15 cellular contexts compared by ENCODE assay signal in the genomic region with DNA sequence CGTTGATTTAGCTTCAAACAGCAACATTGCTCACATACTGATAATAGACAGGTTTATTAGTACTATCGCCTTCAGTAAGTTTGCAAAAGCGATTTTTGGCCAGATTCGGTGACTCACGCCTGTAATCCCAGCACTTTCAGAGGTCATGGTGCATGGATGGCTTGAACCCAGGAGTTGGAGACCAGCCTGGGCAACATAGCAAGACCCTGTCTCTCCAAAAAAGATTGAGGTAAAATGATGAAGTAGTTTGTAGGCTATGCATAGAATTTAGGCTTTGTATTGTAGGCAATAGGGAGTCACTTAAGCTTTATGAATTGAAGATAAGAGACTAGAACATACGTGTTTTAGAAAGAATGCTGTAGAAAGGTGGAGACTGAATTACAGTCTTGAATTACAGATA. TPM values are rescaled to one million over a fixed set of nuclear protein-coding genes. Genes with fewer than 3 reads are reported as not detected.
DNase-seq lines count a peak whose midpoint lies in the region; ATAC-seq and TF ChIP-seq lines count a peak whose summit lies in the region.
"Had no signal": no experiment of that assay in that cellular context is flagged by ENCODE, and none has a peak within 500 bp of the region (broad histone marks: within the 10 kb centered on the region; RNA-seq: fewer than 3 reads in every experiment).

No MANE protein-coding gene starts in this region.

- intact Hi-C loops in psoas muscle (cut with DNase I) = no loop called here
- intact Hi-C loops in transverse colon (cut with DNase I; ENCODE audit: low total_unique reads) = no loop called here

- H4K20me1 ChIP-seq in OCI-LY3 (ENCODE audit: insufficient read depth, low read length) = peaks cover 16% of the 10 kb centered on the region; the same call in 1 of the 2 replicates

- H3K4me3 Mint-ChIP-seq in activated T-cell treated with anti-CD3 and anti-CD28 coated beads, Interleukin-2, amount 50 U/mL, for 4 hours = peak overlapping the region; percentile 95
- peak overlapping the region; percentile 82 for H3K4me3 Mint-ChIP-seq in effector memory CD8-positive, alpha-beta T cell

- H3K9me3 ChIP-seq in OCI-LY3 (ENCODE audit: insufficient read depth, low read length) (no peaks in the 10 kb centered on the region), psoas muscle (no peaks in the 10 kb centered on the region), BE2C (no peaks in the 10 kb centered on the region), transverse colon (no peaks in the 10 kb centered on the region)
- H3K9me3 ChIP-seq: SJCRH30, upper lobe of right lung had no signal

- no peak overlapping the region for H3K9ac ChIP-seq in OCI-LY3 (ENCODE audit: low read length)

- no peaks in the 10 kb centered on the region for H3K27me3 Mint-ChIP-seq in activated T-cell treated with anti-CD3 and anti-CD28 coated beads, Interleukin-2, amount 50 U/mL, for 4 hours (ENCODE audit: low read depth)
- H3K27me3 Mint-ChIP-seq in effector memory CD8-positive, alpha-beta T cell = peaks cover 0 to under 1% of the 10 kb centered on the region in 2 donors

- TF ChIP-seq CTCF in OCI-LY3 (IDR thresholded peaks at IDR 0.05; ENCODE audit: low read depth, low read length) (no peak), psoas muscle (IDR thresholded peaks at IDR 0.05) (no peak), BE2C (IDR thresholded peaks at IDR 0.05; ENCODE audit: low read depth, low read length) (no peak), transverse colon (IDR thresholded peaks at IDR 0.05) (no peak)

- H3K4me1 Mint-ChIP-seq in activated T-cell treated with anti-CD3 and anti-CD28 coated beads, Interleukin-2, amount 50 U/mL, for 4 hours (ENCODE audit: low read depth) = peaks cover 38% of the 10 kb centered on the region
- peaks cover 22 to 37% of the 10 kb centered on the region in 2 donors for H3K4me1 Mint-ChIP-seq in effector memory CD8-positive, alpha-beta T cell (ENCODE audit: low read depth in 2 of 2)

- H2AFZ ChIP-seq in OCI-LY3 (ENCODE audit: low read depth, low read length) = peak overlapping the region; percentile 99; the same call in 1 of the 2 replicates

- H3K27me3 ChIP-seq in OCI-LY3 (ENCODE audit: low read depth, low read length) (no peaks in the 10 kb centered on the region), psoas muscle (ENCODE audit: insufficient read depth in 3 of 3, low read length in 2 of 3) (peaks cover 0 to 2% (median 0%) of the 10 kb centered on the region in 3 donors), BE2C (no peaks in the 10 kb centered on the region), transverse colon (peaks cover 7% of the 10 kb centered on the region)
- H3K27me3 ChIP-seq: SJCRH30, upper lobe of right lung had no signal

- H3K27ac ChIP-seq in OCI-LY3 (ENCODE audit: low read length) = no peak overlapping the region
- H3K27ac ChIP-seq in psoas muscle = no peak overlapping the region
- no peak overlapping the region for H3K27ac ChIP-seq in transverse colon
- H3K27ac ChIP-seq: SJCRH30 had no signal

- H3K4me3 ChIP-seq in OCI-LY3 (ENCODE audit: low read length) (no peak overlapping the region), psoas muscle (peak overlapping the region; percentile 78), BE2C (ENCODE audit: low read depth, low read length) (no peak overlapping the region), transverse colon (peak overlapping the region in 1 of 4 donors; percentile 73)

- H3K4me2 ChIP-seq in OCI-LY3 (ENCODE audit: low read length) = peak overlapping the region; percentile 95

- peaks cover 3% of the 10 kb centered on the region for H3K36me3 Mint-ChIP-seq in activated T-cell treated with anti-CD3 and anti-CD28 coated beads, Interleukin-2, amount 50 U/mL, for 4 hours (ENCODE audit: insufficient read depth)
- peaks cover 12% of the 10 kb centered on the region for H3K36me3 Mint-ChIP-seq in effector memory CD8-positive, alpha-beta T cell (ENCODE audit: insufficient read depth)

- H3K36me3 ChIP-seq in OCI-LY3 (replicated peaks; ENCODE audit: low read depth, low read length) = no peaks in the 10 kb centered on the region
- no peaks in the 10 kb centered on the region for H3K36me3 ChIP-seq in psoas muscle (ENCODE audit: insufficient read depth in 1 of 2, low read depth in 1 of 2)
- H3K36me3 ChIP-seq in BE2C = no peaks in the 10 kb centered on the region
- H3K36me3 ChIP-seq in transverse colon = no peaks in the 10 kb centered on the region
- H3K36me3 ChIP-seq: SJCRH30, upper lobe of right lung had no signal

- no peak for DNase-seq in activated T-cell treated with anti-CD3 and anti-CD28 coated beads, Interleukin-2, amount 50 U/mL, for 4 hours
- DNase-seq in activated T-cell treated with anti-CD3 and anti-CD28 coated beads for 4 hours (no peak), psoas muscle (no peak), BE2C (no peak), erythroblast (lab: John Stamatoyannopoulos, UW) (no peak), transverse colon (no peak)
- no peak for DNase-seq in effector memory CD8-positive, alpha-beta T cell
- DNase-seq: left cardiac atrium; NCI-H2107; NK-92 treated with Interleukin-12 subunit alpha and Interleukin-12 subunit beta, amount 100 ng/mL, for 24 hours; occipital lobe; stimulated activated CD4-positive, alpha-beta T cell treated with anti-CD3 and anti-CD28 coated beads, Interleukin-15, amount 100 ng/mL, for 24 hours; upper lobe of right lung had no signal

- TF ChIP-seq EP300 in transverse colon (IDR thresholded peaks at IDR 0.05; ENCODE audit: low read depth) = no peak

- peak overlapping the region in 1 of 2 donors; percentile 75 for H3K27ac Mint-ChIP-seq in effector memory CD8-positive, alpha-beta T cell

- H3K79me2 ChIP-seq in OCI-LY3 (ENCODE audit: low read length) = peaks cover 38% of the 10 kb centered on the region

- H3K4me1 ChIP-seq in OCI-LY3 (ENCODE audit: low read length) = peaks cover 14% of the 10 kb centered on the region
- H3K4me1 ChIP-seq in psoas muscle = peaks cover 13% of the 10 kb centered on the region
- H3K4me1 ChIP-seq in BE2C = no peaks in the 10 kb centered on the region
- peaks cover 9 to 19% (median 18%) of the 10 kb centered on the region in 4 donors for H3K4me1 ChIP-seq in transverse colon
- H3K4me1 ChIP-seq: SJCRH30 had no signal

- no peaks in the 10 kb centered on the region for H3K9me3 Mint-ChIP-seq in activated T-cell treated with anti-CD3 and anti-CD28 coated beads, Interleukin-2, amount 50 U/mL, for 4 hours
- H3K9me3 Mint-ChIP-seq in effector memory CD8-positive, alpha-beta T cell = no peaks in the 10 kb centered on the region

- TF ChIP-seq POLR2A in erythroblast (IDR thresholded peaks at IDR 0.05; ENCODE audit: low read length) (no peak), transverse colon (IDR thresholded peaks at IDR 0.05) (no peak)

- 79 to 91% (median 79%) methylated on average over 6 of the region's 6 CpGs for WGBS in psoas muscle, 3 donors
- 60 to 65% methylated on average over 1 to 6 of the region's 6 CpGs for WGBS in transverse colon (ENCODE audit: low coverage in 1 of 2), 2 donors

- ATAC-seq in activated T-cell treated with anti-CD3 and anti-CD28 coated beads, Interleukin-2, amount 50 U/mL, for 4 hours = no peak
- no peak for ATAC-seq in effector memory CD8-positive, alpha-beta T cell (replicated peaks)
- no peak for ATAC-seq in psoas muscle
- ATAC-seq: upper lobe of right lung had no signal

- in situ Hi-C loops in transverse colon (cut with MboI; ENCODE audit: low pct_ligation_motif_present in 1 of 4, low pct_unique_long_range_greater_than_20kb in 1 of 4, low sequenced_read_pairs in 3 of 4) = no loop called here

RNA-seq across cellular contexts. Expression of a gene that starts 1.1 kb away (rescaled TPM):
- 10 to 100 TPM; 22.0 to 25.9 (median 22.6) TPM for total RNA-seq in activated T-cell treated with anti-CD3 and anti-CD28 coated beads, Interleukin-2, amount 50 U/mL, for 4 hours
- total RNA-seq in psoas muscle (1 to 10 TPM; 6.1 to 8.6 (median 6.8) TPM), transverse colon (10 to 100 TPM in 1 of 4 donors, 1 to 10 TPM in 3; 2.2 to 16.3 (median 8.7) TPM)
- polyA plus RNA-seq in psoas muscle = 10 to 100 TPM in 1 of 3 donors, 1 to 10 TPM in 2; 4.6 to 18.9 (median 8.5) TPM
- polyA plus RNA-seq in BE2C (2012; ENCODE audit: insufficient read depth, insufficient read length, low read depth) = 10.7 TPM

RNA-seq across cellular contexts. Expression of a gene that starts 49.3 kb away (rescaled TPM):
- 10 to 100 TPM; 41.2 to 48.9 (median 48.3) TPM for total RNA-seq in activated T-cell treated with anti-CD3 and anti-CD28 coated beads, Interleukin-2, amount 50 U/mL, for 4 hours
- total RNA-seq in psoas muscle (10 to 100 TPM; 24.0 to 39.8 (median 32.4) TPM), transverse colon (10 to 100 TPM; 13.5 to 49.8 (median 20.0) TPM)
- polyA plus RNA-seq in psoas muscle = 10 to 100 TPM; 17.6 to 25.8 (median 18.3) TPM
- 15.5 TPM for polyA plus RNA-seq in BE2C (2012; ENCODE audit: insufficient read depth, insufficient read length, low read depth)
